Comparison of ENCODE assay signal across 1 cellular context in the genomic region with DNA sequence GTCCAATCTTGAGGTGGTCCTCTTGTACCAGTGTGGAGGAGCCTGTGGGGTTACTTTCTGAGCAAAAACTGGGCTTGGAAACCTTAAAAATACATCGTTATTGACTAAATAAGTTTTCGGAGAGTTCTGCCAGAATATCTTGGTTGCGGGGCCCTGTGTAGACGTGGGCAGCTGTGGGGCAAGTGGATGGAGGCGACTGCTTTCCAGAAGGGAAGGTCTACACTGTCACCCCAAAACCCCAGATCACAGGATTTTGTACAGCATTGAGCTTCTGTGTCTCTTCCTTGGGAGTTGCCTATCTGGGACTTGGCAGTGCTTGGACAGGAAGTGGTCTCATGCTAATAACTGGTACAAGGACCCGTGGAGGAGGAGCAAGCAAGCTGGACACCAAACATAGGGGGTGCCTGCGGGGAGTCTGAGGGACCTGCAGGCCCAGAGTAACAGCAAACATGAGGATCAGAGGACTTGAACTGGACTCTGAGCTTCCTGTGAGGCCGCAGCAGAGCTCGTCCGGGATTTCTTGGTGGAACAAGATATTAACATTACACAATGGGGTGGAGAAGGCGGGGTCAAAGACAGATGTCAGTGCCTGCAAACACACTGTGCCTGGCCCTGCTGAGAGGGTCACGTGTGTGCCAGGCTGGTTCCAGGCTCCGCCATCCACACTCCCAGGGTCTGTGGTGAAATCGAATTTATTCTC.
TF ChIP-seq lines count a peak whose summit lies in the region.

No MANE protein-coding gene starts in this region.

TF ChIP-seq in HepG2, 621 proteins besides CTCF, POLR2A, EP300 and RAD21 (continued from another document and continues in another):
- TF ChIP-seq, protein P1, sequence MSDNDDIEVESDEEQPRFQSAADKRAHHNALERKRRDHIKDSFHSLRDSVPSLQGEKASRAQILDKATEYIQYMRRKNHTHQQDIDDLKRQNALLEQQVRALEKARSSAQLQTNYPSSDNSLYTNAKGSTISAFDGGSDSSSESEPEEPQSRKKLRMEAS (IDR thresholded peaks at IDR 0.05): peak; percentile 88
- TF ChIP-seq, protein P2, sequence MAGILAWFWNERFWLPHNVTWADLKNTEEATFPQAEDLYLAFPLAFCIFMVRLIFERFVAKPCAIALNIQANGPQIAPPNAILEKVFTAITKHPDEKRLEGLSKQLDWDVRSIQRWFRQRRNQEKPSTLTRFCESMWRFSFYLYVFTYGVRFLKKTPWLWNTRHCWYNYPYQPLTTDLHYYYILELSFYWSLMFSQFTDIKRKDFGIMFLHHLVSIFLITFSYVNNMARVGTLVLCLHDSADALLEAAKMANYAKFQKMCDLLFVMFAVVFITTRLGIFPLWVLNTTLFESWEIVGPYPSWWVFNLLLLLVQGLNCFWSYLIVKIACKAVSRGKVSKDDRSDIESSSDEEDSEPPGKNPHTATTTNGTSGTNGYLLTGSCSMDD (CRISPR knock-in tag; IDR thresholded peaks at IDR 0.05): no peak
- TF ChIP-seq PAF1 (CRISPR knock-in tag; IDR thresholded peaks at IDR 0.05) (no peak), ZNF24 (IDR thresholded peaks at IDR 0.05) (no peak), ZSCAN12 (CRISPR knock-in tag; IDR thresholded peaks at IDR 0.05) (no peak), HOXA7 (CRISPR knock-in tag; IDR thresholded peaks at IDR 0.05) (no peak), ZNF235 (CRISPR knock-in tag; IDR thresholded peaks at IDR 0.05; ENCODE audit: borderline replicate concordance) (0 out of 2 replicates have a peak, but pooled peaks have one; percentile 46), YY1 (IDR thresholded peaks at IDR 0.05; ENCODE audit: insufficient read depth, insufficient replicate concordance, low read depth, low read length) (peak; percentile 37), POLR2G (IDR thresholded peaks at IDR 0.05; ENCODE audit: low read depth, low read length) (peak; percentile 65), NFIC (IDR thresholded peaks at IDR 0.05; ENCODE audit: low read length) (peak; percentile 78), ZNF670 (CRISPR knock-in tag; IDR thresholded peaks at IDR 0.05; ENCODE audit: borderline replicate concordance) (peak; percentile 85), NFE2L1 (CRISPR knock-in tag; IDR thresholded peaks at IDR 0.05; ENCODE audit: borderline replicate concordance) (no peak), CREB1 (IDR thresholded peaks at IDR 0.05) (no peak), CREB1 (CRISPR knock-in tag; IDR thresholded peaks at IDR 0.05) (no peak; the same call in 1 of the 2 replicates), ZFP82 (CRISPR knock-in tag; IDR thresholded peaks at IDR 0.05; ENCODE audit: borderline replicate concordance) (0 out of 2 replicates have a peak, but pooled peaks have one; percentile 45), ZSCAN20 (CRISPR knock-in tag; IDR thresholded peaks at IDR 0.05; ENCODE audit: borderline replicate concordance) (no peak), NR1H2 (CRISPR knock-in tag; IDR thresholded peaks at IDR 0.05; ENCODE audit: borderline replicate concordance, low read depth) (no peak), KMT2A (CRISPR knock-in tag; IDR thresholded peaks at IDR 0.05) (peak; percentile 59; the same call in 1 of the 2 replicates), ZKSCAN1 (IDR thresholded peaks at IDR 0.05; ENCODE audit: low read length) (no peak), NCOA2 (CRISPR knock-in tag; IDR thresholded peaks at IDR 0.05) (peak; percentile 94), MAZ (IDR thresholded peaks at IDR 0.05; ENCODE audit: borderline replicate concordance, low read depth, low read length) (no peak; the same call in 1 of the 2 replicates), MAZ (CRISPR knock-in tag; IDR thresholded peaks at IDR 0.05; ENCODE audit: low read depth) (peak; percentile 68), ZNF776 (CRISPR knock-in tag; IDR thresholded peaks at IDR 0.05) (no peak), ZNF234 (CRISPR knock-in tag; conservative IDR thresholded peaks at IDR 0.05) (no peak), ZNF629 (CRISPR knock-in tag; conservative IDR thresholded peaks at IDR 0.05) (peak; percentile 59; the same call in 1 of the 2 replicates), THYN1 (CRISPR knock-in tag; IDR thresholded peaks at IDR 0.05; ENCODE audit: borderline replicate concordance, low read depth) (no peak), FOXA3 (CRISPR knock-in tag; IDR thresholded peaks at IDR 0.05) (peak; percentile 93), ZNF674 (CRISPR knock-in tag; IDR thresholded peaks at IDR 0.05; ENCODE audit: low read depth) (0 out of 2 replicates have a peak, but pooled peaks have one; percentile 23), PHF20 (CRISPR knock-in tag; IDR thresholded peaks at IDR 0.05) (peak; percentile 60), FOXK1 (CRISPR knock-in tag; IDR thresholded peaks at IDR 0.05; ENCODE audit: borderline replicate concordance, low read depth) (peak; percentile 79; the same call in 1 of the 2 replicates), RARG (CRISPR knock-in tag; IDR thresholded peaks at IDR 0.05; ENCODE audit: low read depth) (no peak)
- TF ChIP-seq, protein P3, sequence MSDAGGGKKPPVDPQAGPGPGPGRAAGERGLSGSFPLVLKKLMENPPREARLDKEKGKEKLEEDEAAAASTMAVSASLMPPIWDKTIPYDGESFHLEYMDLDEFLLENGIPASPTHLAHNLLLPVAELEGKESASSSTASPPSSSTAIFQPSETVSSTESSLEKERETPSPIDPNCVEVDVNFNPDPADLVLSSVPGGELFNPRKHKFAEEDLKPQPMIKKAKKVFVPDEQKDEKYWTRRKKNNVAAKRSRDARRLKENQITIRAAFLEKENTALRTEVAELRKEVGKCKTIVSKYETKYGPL (CRISPR knock-in tag; IDR thresholded peaks at IDR 0.05): peak; percentile 86
- TF ChIP-seq, protein P4, sequence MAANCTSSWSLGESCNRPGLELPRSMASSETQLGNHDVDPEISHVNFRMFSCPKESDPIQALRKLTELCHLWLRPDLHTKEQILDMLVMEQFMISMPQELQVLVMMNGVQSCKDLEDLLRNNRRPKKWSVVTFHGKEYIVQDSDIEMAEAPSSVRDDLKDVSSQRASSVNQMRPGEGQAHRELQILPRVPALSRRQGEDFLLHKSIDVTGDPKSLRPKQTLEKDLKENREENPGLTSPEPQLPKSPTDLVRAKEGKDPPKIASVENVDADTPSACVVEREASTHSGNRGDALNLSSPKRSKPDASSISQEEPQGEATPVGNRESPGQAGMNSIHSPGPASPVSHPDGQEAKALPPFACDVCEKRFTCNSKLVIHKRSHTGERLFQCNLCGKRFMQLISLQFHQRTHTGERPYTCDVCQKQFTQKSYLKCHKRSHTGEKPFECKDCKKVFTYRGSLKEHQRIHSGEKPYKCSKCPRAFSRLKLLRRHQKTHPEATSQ (CRISPR knock-in tag; IDR thresholded peaks at IDR 0.05; ENCODE audit: borderline replicate concordance): no peak
- TF ChIP-seq, protein P5, sequence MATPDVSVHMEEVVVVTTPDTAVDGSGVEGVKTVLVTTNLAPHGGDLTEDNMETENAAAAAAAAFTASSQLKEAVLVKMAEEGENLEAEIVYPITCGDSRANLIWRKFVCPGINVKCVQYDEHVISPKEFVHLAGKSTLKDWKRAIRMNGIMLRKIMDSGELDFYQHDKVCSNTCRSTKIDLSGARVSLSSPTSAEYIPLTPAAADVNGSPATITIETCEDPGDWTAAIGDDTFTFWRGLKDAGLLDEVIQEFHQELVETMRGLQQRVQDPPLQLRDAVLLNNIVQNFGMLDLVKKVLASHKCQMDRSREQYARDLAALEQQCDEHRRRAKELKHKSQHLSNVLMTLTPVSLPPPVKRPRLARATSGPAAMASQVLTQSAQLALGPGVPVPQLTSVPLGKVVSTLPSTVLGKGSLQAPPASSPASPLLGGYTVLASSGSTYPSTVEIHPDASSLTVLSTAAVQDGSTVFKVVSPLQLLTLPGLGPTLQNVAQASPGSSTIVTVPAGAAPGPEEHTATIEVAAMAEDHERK (CRISPR knock-in tag; IDR thresholded peaks at IDR 0.05; ENCODE audit: low read depth): peak; percentile 27; the same call in 1 of the 2 replicates
- TF ChIP-seq, protein P6, sequence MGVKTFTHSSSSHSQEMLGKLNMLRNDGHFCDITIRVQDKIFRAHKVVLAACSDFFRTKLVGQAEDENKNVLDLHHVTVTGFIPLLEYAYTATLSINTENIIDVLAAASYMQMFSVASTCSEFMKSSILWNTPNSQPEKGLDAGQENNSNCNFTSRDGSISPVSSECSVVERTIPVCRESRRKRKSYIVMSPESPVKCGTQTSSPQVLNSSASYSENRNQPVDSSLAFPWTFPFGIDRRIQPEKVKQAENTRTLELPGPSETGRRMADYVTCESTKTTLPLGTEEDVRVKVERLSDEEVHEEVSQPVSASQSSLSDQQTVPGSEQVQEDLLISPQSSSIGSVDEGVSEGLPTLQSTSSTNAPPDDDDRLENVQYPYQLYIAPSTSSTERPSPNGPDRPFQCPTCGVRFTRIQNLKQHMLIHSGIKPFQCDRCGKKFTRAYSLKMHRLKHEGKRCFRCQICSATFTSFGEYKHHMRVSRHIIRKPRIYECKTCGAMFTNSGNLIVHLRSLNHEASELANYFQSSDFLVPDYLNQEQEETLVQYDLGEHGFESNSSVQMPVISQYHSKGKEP (CRISPR knock-in tag; IDR thresholded peaks at IDR 0.05): no peak
- TF ChIP-seq, protein P7, sequence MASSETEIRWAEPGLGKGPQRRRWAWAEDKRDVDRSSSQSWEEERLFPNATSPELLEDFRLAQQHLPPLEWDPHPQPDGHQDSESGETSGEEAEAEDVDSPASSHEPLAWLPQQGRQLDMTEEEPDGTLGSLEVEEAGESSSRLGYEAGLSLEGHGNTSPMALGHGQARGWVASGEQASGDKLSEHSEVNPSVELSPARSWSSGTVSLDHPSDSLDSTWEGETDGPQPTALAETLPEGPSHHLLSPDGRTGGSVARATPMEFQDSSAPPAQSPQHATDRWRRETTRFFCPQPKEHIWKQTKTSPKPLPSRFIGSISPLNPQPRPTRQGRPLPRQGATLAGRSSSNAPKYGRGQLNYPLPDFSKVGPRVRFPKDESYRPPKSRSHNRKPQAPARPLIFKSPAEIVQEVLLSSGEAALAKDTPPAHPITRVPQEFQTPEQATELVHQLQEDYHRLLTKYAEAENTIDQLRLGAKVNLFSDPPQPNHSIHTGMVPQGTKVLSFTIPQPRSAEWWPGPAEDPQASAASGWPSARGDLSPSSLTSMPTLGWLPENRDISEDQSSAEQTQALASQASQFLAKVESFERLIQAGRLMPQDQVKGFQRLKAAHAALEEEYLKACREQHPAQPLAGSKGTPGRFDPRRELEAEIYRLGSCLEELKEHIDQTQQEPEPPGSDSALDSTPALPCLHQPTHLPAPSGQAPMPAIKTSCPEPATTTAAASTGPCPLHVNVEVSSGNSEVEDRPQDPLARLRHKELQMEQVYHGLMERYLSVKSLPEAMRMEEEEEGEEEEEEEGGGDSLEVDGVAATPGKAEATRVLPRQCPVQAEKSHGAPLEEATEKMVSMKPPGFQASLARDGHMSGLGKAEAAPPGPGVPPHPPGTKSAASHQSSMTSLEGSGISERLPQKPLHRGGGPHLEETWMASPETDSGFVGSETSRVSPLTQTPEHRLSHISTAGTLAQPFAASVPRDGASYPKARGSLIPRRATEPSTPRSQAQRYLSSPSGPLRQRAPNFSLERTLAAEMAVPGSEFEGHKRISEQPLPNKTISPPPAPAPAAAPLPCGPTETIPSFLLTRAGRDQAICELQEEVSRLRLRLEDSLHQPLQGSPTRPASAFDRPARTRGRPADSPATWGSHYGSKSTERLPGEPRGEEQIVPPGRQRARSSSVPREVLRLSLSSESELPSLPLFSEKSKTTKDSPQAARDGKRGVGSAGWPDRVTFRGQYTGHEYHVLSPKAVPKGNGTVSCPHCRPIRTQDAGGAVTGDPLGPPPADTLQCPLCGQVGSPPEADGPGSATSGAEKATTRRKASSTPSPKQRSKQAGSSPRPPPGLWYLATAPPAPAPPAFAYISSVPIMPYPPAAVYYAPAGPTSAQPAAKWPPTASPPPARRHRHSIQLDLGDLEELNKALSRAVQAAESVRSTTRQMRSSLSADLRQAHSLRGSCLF (CRISPR knock-in tag; IDR thresholded peaks at IDR 0.05; ENCODE audit: borderline replicate concordance): no peak
- TF ChIP-seq, protein P8, sequence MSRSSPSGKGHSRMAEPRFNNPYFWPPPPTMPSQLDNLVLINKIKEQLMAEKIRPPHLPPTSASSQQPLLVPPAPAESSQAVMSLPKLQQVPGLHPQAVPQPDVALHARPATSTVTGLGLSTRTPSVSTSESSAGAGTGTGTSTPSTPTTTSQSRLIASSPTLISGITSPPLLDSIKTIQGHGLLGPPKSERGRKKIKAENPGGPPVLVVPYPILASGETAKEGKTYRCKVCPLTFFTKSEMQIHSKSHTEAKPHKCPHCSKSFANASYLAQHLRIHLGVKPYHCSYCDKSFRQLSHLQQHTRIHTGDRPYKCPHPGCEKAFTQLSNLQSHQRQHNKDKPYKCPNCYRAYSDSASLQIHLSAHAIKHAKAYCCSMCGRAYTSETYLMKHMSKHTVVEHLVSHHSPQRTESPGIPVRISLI (CRISPR knock-in tag; IDR thresholded peaks at IDR 0.05; ENCODE audit: borderline replicate concordance): peak; percentile 66; the same call in 1 of the 2 replicates
- TF ChIP-seq, protein P9, sequence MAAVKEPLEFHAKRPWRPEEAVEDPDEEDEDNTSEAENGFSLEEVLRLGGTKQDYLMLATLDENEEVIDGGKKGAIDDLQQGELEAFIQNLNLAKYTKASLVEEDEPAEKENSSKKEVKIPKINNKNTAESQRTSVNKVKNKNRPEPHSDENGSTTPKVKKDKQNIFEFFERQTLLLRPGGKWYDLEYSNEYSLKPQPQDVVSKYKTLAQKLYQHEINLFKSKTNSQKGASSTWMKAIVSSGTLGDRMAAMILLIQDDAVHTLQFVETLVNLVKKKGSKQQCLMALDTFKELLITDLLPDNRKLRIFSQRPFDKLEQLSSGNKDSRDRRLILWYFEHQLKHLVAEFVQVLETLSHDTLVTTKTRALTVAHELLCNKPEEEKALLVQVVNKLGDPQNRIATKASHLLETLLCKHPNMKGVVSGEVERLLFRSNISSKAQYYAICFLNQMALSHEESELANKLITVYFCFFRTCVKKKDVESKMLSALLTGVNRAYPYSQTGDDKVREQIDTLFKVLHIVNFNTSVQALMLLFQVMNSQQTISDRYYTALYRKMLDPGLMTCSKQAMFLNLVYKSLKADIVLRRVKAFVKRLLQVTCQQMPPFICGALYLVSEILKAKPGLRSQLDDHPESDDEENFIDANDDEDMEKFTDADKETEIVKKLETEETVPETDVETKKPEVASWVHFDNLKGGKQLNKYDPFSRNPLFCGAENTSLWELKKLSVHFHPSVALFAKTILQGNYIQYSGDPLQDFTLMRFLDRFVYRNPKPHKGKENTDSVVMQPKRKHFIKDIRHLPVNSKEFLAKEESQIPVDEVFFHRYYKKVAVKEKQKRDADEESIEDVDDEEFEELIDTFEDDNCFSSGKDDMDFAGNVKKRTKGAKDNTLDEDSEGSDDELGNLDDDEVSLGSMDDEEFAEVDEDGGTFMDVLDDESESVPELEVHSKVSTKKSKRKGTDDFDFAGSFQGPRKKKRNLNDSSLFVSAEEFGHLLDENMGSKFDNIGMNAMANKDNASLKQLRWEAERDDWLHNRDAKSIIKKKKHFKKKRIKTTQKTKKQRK (IDR thresholded peaks at IDR 0.05; ENCODE audit: low read length): no peak
- TF ChIP-seq, protein P10, sequence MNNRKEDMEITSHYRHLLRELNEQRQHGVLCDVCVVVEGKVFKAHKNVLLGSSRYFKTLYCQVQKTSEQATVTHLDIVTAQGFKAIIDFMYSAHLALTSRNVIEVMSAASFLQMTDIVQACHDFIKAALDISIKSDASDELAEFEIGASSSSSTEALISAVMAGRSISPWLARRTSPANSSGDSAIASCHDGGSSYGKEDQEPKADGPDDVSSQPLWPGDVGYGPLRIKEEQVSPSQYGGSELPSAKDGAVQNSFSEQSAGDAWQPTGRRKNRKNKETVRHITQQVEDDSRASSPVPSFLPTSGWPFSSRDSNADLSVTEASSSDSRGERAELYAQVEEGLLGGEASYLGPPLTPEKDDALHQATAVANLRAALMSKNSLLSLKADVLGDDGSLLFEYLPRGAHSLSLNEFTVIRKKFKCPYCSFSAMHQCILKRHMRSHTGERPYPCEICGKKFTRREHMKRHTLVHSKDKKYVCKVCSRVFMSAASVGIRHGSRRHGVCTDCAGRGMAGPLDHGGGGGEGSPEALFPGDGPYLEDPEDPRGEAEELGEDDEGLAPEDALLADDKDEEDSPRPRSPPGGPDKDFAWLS (CRISPR knock-in tag; IDR thresholded peaks at IDR 0.05; ENCODE audit: borderline replicate concordance): no peak
